ENCODE assay signal across 7 cellular contexts in the genomic region with DNA sequence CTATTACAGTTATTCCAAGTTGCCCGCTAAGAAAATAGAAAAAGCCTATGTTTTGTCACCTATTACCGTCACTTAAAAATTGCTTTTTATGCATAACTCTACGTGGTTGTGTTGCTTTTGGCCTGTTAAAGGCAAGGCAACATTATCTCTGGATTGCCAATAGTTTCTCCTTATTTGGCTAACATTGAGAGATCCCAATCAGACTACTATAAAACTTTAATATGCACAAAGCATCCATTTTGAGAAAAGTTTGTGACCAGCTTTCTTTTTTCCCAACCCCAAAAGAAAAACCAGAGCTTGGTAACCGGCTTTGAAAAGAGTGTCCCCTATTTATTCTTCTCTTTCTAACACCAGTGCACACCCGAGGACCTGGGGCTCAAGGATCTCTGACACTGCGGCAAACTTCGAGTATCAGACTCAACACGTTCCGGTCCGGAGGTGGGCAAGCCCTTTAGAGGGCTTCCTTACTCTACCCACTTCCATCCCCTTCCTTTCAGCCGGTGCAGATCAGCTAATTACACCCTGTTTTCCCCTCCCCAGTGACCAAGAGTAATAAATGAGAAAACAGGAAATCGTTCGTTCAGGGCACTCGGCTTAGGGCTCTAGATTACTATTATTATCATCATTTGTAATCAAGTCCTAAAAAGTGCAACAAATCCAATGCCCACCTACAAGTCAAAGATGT. TPM values are rescaled to one million over a fixed set of nuclear protein-coding genes. Genes with fewer than 3 reads are reported as not detected.
DNase-seq lines count a peak whose midpoint lies in the region; TF ChIP-seq lines count a peak whose summit lies in the region.

No MANE protein-coding gene starts in this region.

- DNase-seq in HFF-Myc (ENCODE audit: extremely low read depth, low read depth) (no peak), lung microvascular endothelial cell (ENCODE audit: low read depth in 2 of 2) (peak; percentile 28 to 45), tibial artery (no peak)
- no peak for DNase-seq in activated CD4-positive, alpha-beta T cell treated with anti-CD3 and anti-CD28 coated beads, Interleukin-2, amount 50 U/mL, for 4 hours

- H3K4me3 ChIP-seq in GM12875 (ENCODE audit: low read depth, low read length): peak overlapping the region; percentile 100
- peak overlapping the region; percentile 88 for H3K4me3 ChIP-seq in HFF-Myc (replicated peaks; ENCODE audit: low read depth, low read length)
- H3K4me3 ChIP-seq in tibial artery: peak overlapping the region; percentile 70 to 88

- intact Hi-C loops in tibial artery (cut with DNase I; ENCODE audit: low total_unique reads): loop anchor here (5.0 to 10.0 kb wide), 2 partner anchors 121 to 254 kb away; no protein-coding TSS in a partner anchor

- no peaks in the 10 kb centered on the region for H3K27me3 ChIP-seq in tibial artery

- peaks cover 0 to 52% (median 14%) of the 10 kb centered on the region in 4 donors for H3K4me1 ChIP-seq in tibial artery

- peak overlapping the region; percentile 93 for H3K27ac ChIP-seq in cingulate gyrus (ENCODE audit: low read depth, low read length)
- H3K27ac ChIP-seq in tibial artery: peak overlapping the region; percentile 98

- TF ChIP-seq CTCF in GM12875 (IDR thresholded peaks at IDR 0.05; ENCODE audit: borderline replicate concordance, insufficient read depth, low read depth, low read length) (no peak), HFF-Myc (IDR thresholded peaks at IDR 0.05; ENCODE audit: low read depth, low read length, missing control alignments) (no peak), tibial artery (IDR thresholded peaks at IDR 0.05) (no peak)

- no peaks in the 10 kb centered on the region for H3K9me3 ChIP-seq in tibial artery

- no peaks in the 10 kb centered on the region for H3K36me3 ChIP-seq in tibial artery

TF ChIP-seq in PFSK-1, 5 proteins besides CTCF, POLR2A, EP300 and RAD21:
- TF ChIP-seq TAF1 (IDR thresholded peaks at IDR 0.05; ENCODE audit: borderline replicate concordance, insufficient read depth, low read length) (no peak; the same call in 1 of the 2 replicates), SIN3A (IDR thresholded peaks at IDR 0.05; ENCODE audit: borderline replicate concordance, insufficient read depth, low read length) (peak; percentile 59; the same call in 1 of the 2 replicates), FOXP2 (optimal IDR thresholded peaks at IDR 0.05; ENCODE audit: borderline replicate concordance, extremely low read depth, extremely low read length, insufficient read depth) (no peak)
- TF ChIP-seq, protein P1, sequence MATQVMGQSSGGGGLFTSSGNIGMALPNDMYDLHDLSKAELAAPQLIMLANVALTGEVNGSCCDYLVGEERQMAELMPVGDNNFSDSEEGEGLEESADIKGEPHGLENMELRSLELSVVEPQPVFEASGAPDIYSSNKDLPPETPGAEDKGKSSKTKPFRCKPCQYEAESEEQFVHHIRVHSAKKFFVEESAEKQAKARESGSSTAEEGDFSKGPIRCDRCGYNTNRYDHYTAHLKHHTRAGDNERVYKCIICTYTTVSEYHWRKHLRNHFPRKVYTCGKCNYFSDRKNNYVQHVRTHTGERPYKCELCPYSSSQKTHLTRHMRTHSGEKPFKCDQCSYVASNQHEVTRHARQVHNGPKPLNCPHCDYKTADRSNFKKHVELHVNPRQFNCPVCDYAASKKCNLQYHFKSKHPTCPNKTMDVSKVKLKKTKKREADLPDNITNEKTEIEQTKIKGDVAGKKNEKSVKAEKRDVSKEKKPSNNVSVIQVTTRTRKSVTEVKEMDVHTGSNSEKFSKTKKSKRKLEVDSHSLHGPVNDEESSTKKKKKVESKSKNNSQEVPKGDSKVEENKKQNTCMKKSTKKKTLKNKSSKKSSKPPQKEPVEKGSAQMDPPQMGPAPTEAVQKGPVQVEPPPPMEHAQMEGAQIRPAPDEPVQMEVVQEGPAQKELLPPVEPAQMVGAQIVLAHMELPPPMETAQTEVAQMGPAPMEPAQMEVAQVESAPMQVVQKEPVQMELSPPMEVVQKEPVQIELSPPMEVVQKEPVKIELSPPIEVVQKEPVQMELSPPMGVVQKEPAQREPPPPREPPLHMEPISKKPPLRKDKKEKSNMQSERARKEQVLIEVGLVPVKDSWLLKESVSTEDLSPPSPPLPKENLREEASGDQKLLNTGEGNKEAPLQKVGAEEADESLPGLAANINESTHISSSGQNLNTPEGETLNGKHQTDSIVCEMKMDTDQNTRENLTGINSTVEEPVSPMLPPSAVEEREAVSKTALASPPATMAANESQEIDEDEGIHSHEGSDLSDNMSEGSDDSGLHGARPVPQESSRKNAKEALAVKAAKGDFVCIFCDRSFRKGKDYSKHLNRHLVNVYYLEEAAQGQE (IDR thresholded peaks at IDR 0.05; ENCODE audit: insufficient read depth in 1 of 2, low read depth in 2 of 2, low read length in 2 of 2): no peak

RNA-seq across cellular contexts. Expression of gene PPP1R12A, which starts 1.2 kb away (rescaled TPM):
- polyA plus RNA-seq in PFSK-1 (2012; ENCODE audit: insufficient read length, low read depth): 19.5 TPM
- 53.8 and 66.9 TPM in 2 replicates for total RNA-seq in lung microvascular endothelial cell

Comparison
In these comparisons a context has a peak if more than half of its experiments do, and no peak if none do; other contexts are left out.
1. DNase-seq: peak in lung microvascular endothelial cell (2 of 2); none in HFF-Myc (single experiment), tibial artery (0 of 2) and activated CD4-positive, alpha-beta T cell treated with anti-CD3 and anti-CD28 coated beads, Interleukin-2, amount 50 U/mL, for 4 hours (0 of 2).
2. Peak in every context shown above with its lines, with median percentiles within 50 percentile points of each other: H3K4me3 ChIP-seq.